8 cellular contexts compared by ENCODE assay signal in genomic region chrX:133670394-133670793, GRCh38.
DNase-seq lines count a peak whose midpoint lies in the region; ATAC-seq and FAIRE-seq lines count a peak whose summit lies in the region.

No MANE protein-coding gene starts in this region.

- H3K27ac Mint-ChIP-seq in activated CD4-positive, alpha-beta T cell treated with anti-CD3 and anti-CD28 coated beads, Interleukin-2, amount 10 ng/mL, durations not matched to agents 7 days and 5 days = no peak overlapping the region

- H3K9me3 Mint-ChIP-seq in activated CD4-positive, alpha-beta T cell treated with anti-CD3 and anti-CD28 coated beads, Interleukin-2, amount 10 ng/mL, durations not matched to agents 7 days and 5 days = no peaks in the 10 kb centered on the region

- no peaks in the 10 kb centered on the region for H3K36me3 Mint-ChIP-seq in activated CD4-positive, alpha-beta T cell treated with anti-CD3 and anti-CD28 coated beads, Interleukin-2, amount 10 ng/mL, durations not matched to agents 7 days and 5 days (ENCODE audit: low read depth)

- CTCF ChIA-PET in activated CD4-positive, alpha-beta T cell treated with anti-CD3 and anti-CD28 coated beads, Interleukin-2, amount 10 ng/mL, durations not matched to agents 7 days and 5 days (lab: Charles Lee) = interaction anchor here (1.0 kb wide), 1 partner anchor 27 kb away, joined by 3 read pairs; no protein-coding TSS in a partner anchor

- POLR2A ChIA-PET in activated CD4-positive, alpha-beta T cell treated with anti-CD3 and anti-CD28 coated beads, Interleukin-2, amount 10 ng/mL, durations not matched to agents 7 days and 5 days (lab: Charles Lee) = no interaction called here

- no peaks in the 10 kb centered on the region for H3K4me1 Mint-ChIP-seq in activated CD4-positive, alpha-beta T cell treated with anti-CD3 and anti-CD28 coated beads, Interleukin-2, amount 10 ng/mL, durations not matched to agents 7 days and 5 days

- no peak for ATAC-seq in HG02759 (IDR thresholded peaks at IDR 0.05; ENCODE audit: unreplicated experiment)
- no peak for ATAC-seq in stimulated activated naive CD8-positive, alpha-beta T cell treated with anti-CD3 and anti-CD28 coated beads, Interleukin-15, Interleukin-2, amounts not matched to agents 100 U/mL and 50 U/mL, for 24 hours

- DNase-seq in activated CD4-positive, alpha-beta T cell treated with anti-CD3 and anti-CD28 coated beads, Interleukin-2, amount 10 ng/mL, durations not matched to agents 7 days and 5 days = peak; percentile 6
- no peak for DNase-seq in activated CD4-positive, alpha-beta T cell treated with anti-CD3 and anti-CD28 coated beads, Interleukin-2, amount 50 U/mL, for 4 hours
- DNase-seq in NCI-H2227 (lab: John Stamatoyannopoulos, UW; ENCODE audit: unreplicated experiment) (peak; percentile 57), lung microvascular endothelial cell (ENCODE audit: low read depth in 2 of 2) (peak; percentile 16 to 53), NCI-H128 (lab: John Stamatoyannopoulos, UW; ENCODE audit: unreplicated experiment) (no peak)
- DNase-seq in stimulated activated naive CD8-positive, alpha-beta T cell treated with anti-CD3 and anti-CD28 coated beads, Interleukin-15, Interleukin-2, amounts not matched to agents 100 U/mL and 50 U/mL, for 24 hours = no peak

- H3K27me3 Mint-ChIP-seq in activated CD4-positive, alpha-beta T cell treated with anti-CD3 and anti-CD28 coated beads, Interleukin-2, amount 10 ng/mL, durations not matched to agents 7 days and 5 days = no peaks in the 10 kb centered on the region

- H3K4me3 Mint-ChIP-seq in activated CD4-positive, alpha-beta T cell treated with anti-CD3 and anti-CD28 coated beads, Interleukin-2, amount 10 ng/mL, durations not matched to agents 7 days and 5 days = no peak overlapping the region

- peak; percentile 41 for FAIRE-seq in colon (lab: Jason Lieb, UNC)

Comparison
In these comparisons a context has a peak if more than half of its experiments do, and no peak if none do; other contexts are left out.
1. DNase-seq: peak in activated CD4-positive, alpha-beta T cell treated with anti-CD3 and anti-CD28 coated beads, Interleukin-2, amount 10 ng/mL, durations not matched to agents 7 days and 5 days (single experiment), NCI-H2227 (single experiment) and lung microvascular endothelial cell (2 of 2); none in activated CD4-positive, alpha-beta T cell treated with anti-CD3 and anti-CD28 coated beads, Interleukin-2, amount 50 U/mL, for 4 hours (0 of 2), stimulated activated naive CD8-positive, alpha-beta T cell treated with anti-CD3 and anti-CD28 coated beads, Interleukin-15, Interleukin-2, amounts not matched to agents 100 U/mL and 50 U/mL, for 24 hours (single experiment) and NCI-H128 (single experiment).